ENCODE assay signal across 21 cellular contexts in the genomic region with DNA sequence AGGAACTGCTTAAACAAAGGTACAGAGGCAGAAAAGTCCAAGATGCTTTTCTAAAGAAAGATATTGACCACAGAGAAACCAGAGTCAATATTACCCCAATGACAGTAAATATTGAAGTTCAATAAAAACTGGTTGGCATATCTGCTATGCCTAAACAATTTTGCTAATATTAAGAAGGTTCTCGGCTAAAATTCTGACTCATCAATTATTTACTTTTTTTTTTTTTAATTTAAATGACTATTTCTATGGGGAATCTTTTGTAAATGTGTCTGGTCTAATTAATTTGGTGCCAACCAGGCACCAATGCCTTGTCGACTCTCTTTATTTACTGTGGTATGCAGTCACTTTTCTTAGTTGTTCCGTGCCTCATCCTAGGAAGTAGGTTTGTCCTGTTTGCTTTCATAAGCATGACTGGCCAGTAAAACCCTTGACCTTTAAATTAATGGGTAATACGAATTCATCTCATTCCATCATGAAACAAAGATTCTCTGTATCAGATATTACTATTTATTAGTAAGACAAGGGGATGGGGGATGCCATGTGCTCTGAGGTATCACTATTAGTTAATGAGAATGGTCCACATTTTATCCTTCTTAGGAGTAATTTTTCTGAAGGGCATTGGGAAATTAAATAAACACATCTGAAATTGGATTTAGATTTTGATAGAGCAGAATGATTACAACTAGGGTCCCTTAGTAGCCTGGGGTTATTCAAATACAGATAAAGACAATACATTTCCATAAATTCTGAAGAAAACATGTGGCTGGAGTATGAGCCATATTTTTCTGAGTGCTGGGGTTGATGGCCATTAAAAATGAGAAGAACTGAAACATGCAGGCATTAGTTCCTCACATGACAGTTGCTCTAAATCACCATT.
DNase-seq lines count a peak whose midpoint lies in the region; ATAC-seq, FAIRE-seq and TF ChIP-seq lines count a peak whose summit lies in the region.
"Had no signal": no experiment of that assay in that cellular context is flagged by ENCODE, and none has a peak within 500 bp of the region (broad histone marks: within the 10 kb centered on the region; RNA-seq: fewer than 3 reads in every experiment).

No MANE protein-coding gene starts in this region.

- intact Hi-C loops in mammary epithelial cell (cut with micrococcal nuclease): no loop called here
- intact Hi-C loops in PC-3 (cut with micrococcal nuclease): no loop called here
- intact Hi-C loops in K562 (cut with micrococcal nuclease): no loop called here

- H3K4me3 ChIP-seq in mammary epithelial cell (replicated peaks in 1 of 3; ENCODE audit: insufficient read depth in 1 of 3, low read depth in 2 of 3, low read length in 3 of 3): no peak overlapping the region
- no peak overlapping the region for H3K4me3 ChIP-seq in PC-3 (ENCODE audit: low read length)
- no peak overlapping the region for H3K4me3 ChIP-seq in K562
- no peak overlapping the region for H3K4me3 ChIP-seq in MG63

- CTCF ChIA-PET in mammary epithelial cell (lab: Charles Lee; ENCODE audit: low non-redundant PET) (no interaction called here), PC-3 (lab: Charles Lee) (no interaction called here), K562 (lab: Yijun Ruan, JAX; ENCODE audit: low intra/inter-chr PET ratio) (no interaction called here)

- BruUV-seq in mammary epithelial cell (replicated peaks; lab: Mats Ljungman, UMichigan) (no TSS peak), PC-3 (replicated peaks; lab: Mats Ljungman, UMichigan) (no TSS peak), K562 (replicated peaks; lab: Mats Ljungman, UMichigan) (no TSS peak)

- H3K79me2 ChIP-seq in mammary epithelial cell (ENCODE audit: insufficient read depth, low read length) (no peaks in the 10 kb centered on the region), PC-3 (ENCODE audit: low read length) (no peaks in the 10 kb centered on the region), K562 (ENCODE audit: control insufficient read depth, insufficient read depth, low read length) (no peaks in the 10 kb centered on the region)

- H3K4me1 ChIP-seq in mammary epithelial cell (ENCODE audit: insufficient read depth, low read length): no peaks in the 10 kb centered on the region
- peaks cover 12% of the 10 kb centered on the region; the same call in 1 of the 2 replicates for H3K4me1 ChIP-seq in PC-3 (ENCODE audit: insufficient read depth, low read length)
- no peaks in the 10 kb centered on the region for H3K4me1 ChIP-seq in K562 (replicated peaks in 1 of 2; ENCODE audit: control insufficient read depth in 2 of 2, insufficient read depth in 2 of 2, low read length in 2 of 2)

- no peak for TF ChIP-seq POLR2A in K562 (conservative IDR thresholded peaks at IDR 0.05)

- no peaks in the 10 kb centered on the region for H3K9me3 ChIP-seq in mammary epithelial cell (replicated peaks; ENCODE audit: insufficient read depth, low read length)
- no peaks in the 10 kb centered on the region for H3K9me3 ChIP-seq in PC-3 (ENCODE audit: low read length)
- H3K9me3 ChIP-seq in K562 (replicated peaks; ENCODE audit: control insufficient read depth, insufficient read depth, low read depth, low read length): no peaks in the 10 kb centered on the region
- H3K9me3 ChIP-seq in MG63: no peaks in the 10 kb centered on the region
- H3K9me3 ChIP-seq: BE2C, Caco-2 had no signal

- dilution Hi-C loops in mammary epithelial cell (cut with HindIII; ENCODE audit: low sequenced_read_pairs): no loop called here

- TF ChIP-seq CTCF in mammary epithelial cell (conservative IDR thresholded peaks at IDR 0.05 in 1 of 2, IDR thresholded peaks at IDR 0.05 in 1 of 2; ENCODE audit: extremely low read depth in 1 of 2, insufficient read depth in 1 of 2, low read depth in 1 of 2, low read length in 2 of 2) (no peak), PC-3 (conservative IDR thresholded peaks at IDR 0.05; ENCODE audit: low read depth, low read length) (no peak), K562 (IDR thresholded peaks at IDR 0.05 in 2 of 3, conservative IDR thresholded peaks at IDR 0.05 in 1 of 3; ENCODE audit: insufficient read depth in 2 of 3, low read depth in 1 of 3, low read length in 3 of 3) (no peak)

- DNase-seq in T47D (ENCODE audit: low read depth in 1 of 2, low spot score in 1 of 2) (peak; percentile 2 to 11), mammary epithelial cell (no peak), PC-3 (peak; percentile 46), K562 (ENCODE audit: extremely low read depth in 1 of 4, low spot score in 3 of 4) (no peak), MG63 (no peak), ACHN (no peak)
- DNase-seq: 8988T; BE2C; C1 segment of cervical spinal cord; Caco-2; CD4-positive, CD25-positive, alpha-beta regulatory T cell; CD8-positive, alpha-beta memory T cell; DMS79 treated with DMSO at 0.1 percent for 48 hours; GF-D8; H9; IMR-90; KBM-7 had no signal

- in situ Hi-C loops in T47D (cut with HindIII; ENCODE audit: low pct_unique_long_range_greater_than_20kb, low sequenced_read_pairs) (no loop called here), mammary epithelial cell (cut with MboI; ENCODE audit: low sequenced_read_pairs in 2 of 2) (no loop called here), K562 (cut with MboI) (no loop called here), ACHN (cut with HindIII; ENCODE audit: low pct_ligation_motif_present, low pct_unique_long_range_greater_than_20kb, low sequenced_read_pairs) (no loop called here)

- peak; percentile 92 for ATAC-seq in PC-3
- no peak for ATAC-seq in K562
- no peak for ATAC-seq in HG03460 (IDR thresholded peaks at IDR 0.05; ENCODE audit: unreplicated experiment)

- 82% methylated on average over 4 of the region's 4 CpGs for WGBS in mammary epithelial cell (ENCODE audit: low coverage, missing lambda C conversion rate)
- WGBS in K562 (ENCODE audit: insufficient coverage, low coverage, missing lambda C conversion rate): 50% methylated on average over 4 of the region's 4 CpGs

- H3K27me3 ChIP-seq in mammary epithelial cell (ENCODE audit: insufficient read depth, low read length): no peaks in the 10 kb centered on the region
- H3K27me3 ChIP-seq in PC-3 (ENCODE audit: low read length): no peaks in the 10 kb centered on the region
- no peaks in the 10 kb centered on the region for H3K27me3 ChIP-seq in K562 (ENCODE audit: control insufficient read depth in 2 of 2, insufficient read depth in 2 of 2, low read length in 2 of 2)
- no peaks in the 10 kb centered on the region for H3K27me3 ChIP-seq in MG63
- H3K27me3 ChIP-seq: BE2C had no signal

- no peaks in the 10 kb centered on the region for H3F3A ChIP-seq in PC-3 (ENCODE audit: low read length, unreplicated experiment)

- no peak overlapping the region for H3K4me2 ChIP-seq in mammary epithelial cell (ENCODE audit: insufficient read depth, low read depth, low read length)
- no peak overlapping the region for H3K4me2 ChIP-seq in PC-3 (ENCODE audit: low read length)
- H3K4me2 ChIP-seq in K562 (ENCODE audit: insufficient read depth, low read length): no peak overlapping the region

- no peaks in the 10 kb centered on the region for H4K20me1 ChIP-seq in mammary epithelial cell (ENCODE audit: insufficient read depth, low read length)
- H4K20me1 ChIP-seq in PC-3 (ENCODE audit: low read length): no peaks in the 10 kb centered on the region
- H4K20me1 ChIP-seq in K562 (replicated peaks; ENCODE audit: control insufficient read depth, insufficient read depth, low read length): no peaks in the 10 kb centered on the region

- H2AFZ ChIP-seq in mammary epithelial cell (ENCODE audit: low read depth, low read length) (no peak overlapping the region), PC-3 (ENCODE audit: low read length) (no peak overlapping the region), K562 (ENCODE audit: low read depth, low read length) (no peak overlapping the region)

- no peak overlapping the region for H3K27ac ChIP-seq in mammary epithelial cell (ENCODE audit: insufficient read depth, low read depth, low read length)
- peak overlapping the region; percentile 35 for H3K27ac ChIP-seq in PC-3 (ENCODE audit: low read length)
- H3K27ac ChIP-seq in K562 (ENCODE audit: extremely low read depth, low read depth, low read length): no peak overlapping the region

- no peak for TF ChIP-seq RAD21 in K562 (CRISPR knock-in tag; conservative IDR thresholded peaks at IDR 0.05 in 1 of 2, IDR thresholded peaks at IDR 0.05 in 1 of 2)

- no peaks in the 10 kb centered on the region for H3K9me2 ChIP-seq in PC-3 (replicated peaks; ENCODE audit: low read length)

- H3K9me1 ChIP-seq in K562 (ENCODE audit: control insufficient read depth, insufficient read depth, low read length): no peaks in the 10 kb centered on the region

- H3K9ac ChIP-seq in mammary epithelial cell (ENCODE audit: insufficient read depth, low read length): no peak overlapping the region
- no peak overlapping the region for H3K9ac ChIP-seq in PC-3 (ENCODE audit: low read length)
- no peak overlapping the region for H3K9ac ChIP-seq in K562 (ENCODE audit: insufficient read depth in 1 of 2, low read depth in 2 of 2, low read length in 2 of 2)

- no peak for TF ChIP-seq EP300 in K562 (IDR thresholded peaks at IDR 0.05; ENCODE audit: low read length)

- no peaks in the 10 kb centered on the region for H3K36me3 ChIP-seq in mammary epithelial cell (ENCODE audit: insufficient read depth, low read length)
- no peaks in the 10 kb centered on the region for H3K36me3 ChIP-seq in PC-3 (ENCODE audit: low read depth, low read length)
- no peaks in the 10 kb centered on the region for H3K36me3 ChIP-seq in K562 (ENCODE audit: control insufficient read depth, insufficient read depth, low read length)
- no peaks in the 10 kb centered on the region for H3K36me3 ChIP-seq in MG63
- H3K36me3 ChIP-seq: BE2C had no signal

- FAIRE-seq in K562 (lab: Jason Lieb, UNC): no peak
- FAIRE-seq: D721Med, H1, HTR-8/SVneo had no signal

- POLR2A ChIA-PET in PC-3 (lab: Charles Lee; ENCODE audit: unreplicated experiment): no interaction called here
- POLR2A ChIA-PET in K562 (lab: Yijun Ruan, JAX): no interaction called here

TF ChIP-seq in K562, 482 proteins besides CTCF, POLR2A, EP300 and RAD21:
- TF ChIP-seq C11orf30 (IDR thresholded peaks at IDR 0.05; ENCODE audit: low read depth): 0 out of 2 replicates have a peak, but pooled peaks have one; percentile 5
- no peak for TF ChIP-seq PCBP2 (IDR thresholded peaks at IDR 0.05; ENCODE audit: low read depth, low read length, poor library complexity, severe bottlenecking)
- TF ChIP-seq ZNF316 (IDR thresholded peaks at IDR 0.05): peak; percentile 58

Comparison
In these comparisons a context has a peak if more than half of its experiments do, and no peak if none do; other contexts are left out.
1. DNase-seq: peak in T47D (2 of 2) and PC-3 (single experiment); none in mammary epithelial cell (single experiment), K562 (0 of 4), MG63 (single experiment) and ACHN (single experiment).